In genomic region chr9:65675589-65676021, GRCh38 we compare ENCODE assay signal across 8 cellular contexts. TPM values are rescaled to one million over a fixed set of nuclear protein-coding genes. Genes with fewer than 3 reads are reported as not detected.
DNase-seq lines count a peak whose midpoint lies in the region; ATAC-seq, FAIRE-seq and TF ChIP-seq lines count a peak whose summit lies in the region.
"Not testable (repeated sequence)": the region's sequence is repeated elsewhere in the genome, so short reads cannot be mapped to it uniquely, and the experiment has no call there.

TSS of gene ZNG1E (plus strand) at chr9:65675928. CDS start at chr9:65675977, 49 bp downstream.

- H3K4me2 ChIP-seq in GM12878 (ENCODE audit: control insufficient read depth, insufficient read depth) = peak within 1 kb of the TSS; percentile 55; the same call in 1 of the 2 replicates
- H3K4me2 ChIP-seq in mesendoderm (ENCODE audit: low read length) = not testable (repeated sequence)

- peak within 1 kb of the TSS; percentile 73 for H3K4me3 Mint-ChIP-seq in activated CD4-positive, alpha-beta memory T cell treated with anti-CD3 and anti-CD28 coated beads for 36 hours

- 0 out of 2 replicates have a peak, but pooled peaks have one; percentile 45 for TF ChIP-seq POLR2A in GM12878 (IDR thresholded peaks at IDR 0.05; ENCODE audit: low read depth, low read length)

- not testable (repeated sequence) for H3K23ac ChIP-seq in mesendoderm (ENCODE audit: low read length)

- not testable (repeated sequence) for H4K20me1 ChIP-seq in GM12878 (ENCODE audit: control insufficient read depth, insufficient read depth)

- intact Hi-C loops in activated CD4-positive, alpha-beta memory T cell treated with anti-CD3 and anti-CD28 coated beads for 36 hours (cut with micrococcal nuclease); GM12878 (cut with micrococcal nuclease; ENCODE audit: unreplicated experiment): not testable (repeated sequence)

- H3K27me3 ChIP-seq in GM12878 (replicated peaks in 1 of 2; ENCODE audit: control insufficient read depth in 2 of 2, insufficient read depth in 2 of 2, low read length in 1 of 2); mesendoderm (ENCODE audit: insufficient read depth, low read length, poor library complexity); small intestine (ENCODE audit: control insufficient read depth in 2 of 2, insufficient read depth in 2 of 2, low read length in 2 of 2); thoracic aorta (replicated peaks; ENCODE audit: insufficient read depth): not testable (repeated sequence)

- H3K36me3 ChIP-seq in GM12878 (ENCODE audit: control insufficient read depth in 2 of 2, insufficient read depth in 2 of 2, low read length in 1 of 2); mesendoderm (ENCODE audit: control insufficient read depth, insufficient read depth, low read length); small intestine (ENCODE audit: control insufficient read depth in 2 of 2, insufficient read depth in 2 of 2, low read length in 2 of 2); thoracic aorta: not testable (repeated sequence)

- H3K79me2 ChIP-seq in GM12878 (ENCODE audit: control insufficient read depth, insufficient read depth, low read length); mesendoderm (ENCODE audit: control insufficient read depth, insufficient read depth, low read length): not testable (repeated sequence)

- not testable (repeated sequence) for FAIRE-seq in GM12878 (lab: Jason Lieb, UNC); small intestine (lab: Jason Lieb, UNC)

- H3K4ac ChIP-seq in mesendoderm (ENCODE audit: low read depth, low read length) = not testable (repeated sequence)

- not testable (repeated sequence) for H3K27ac ChIP-seq in GM12878 (ENCODE audit: control insufficient read depth, insufficient read depth); mesendoderm (ENCODE audit: low read depth, low read length)
- H3K27ac ChIP-seq in small intestine (ENCODE audit: low read depth in 1 of 2, low read length in 1 of 2) = peak within 1 kb of the TSS; percentile 55 to 86
- peak within 1 kb of the TSS; percentile 47 to 62 for H3K27ac ChIP-seq in thoracic aorta

- H3K4me1 ChIP-seq in GM12878 (ENCODE audit: control insufficient read depth, insufficient read depth, low read length); mesendoderm (ENCODE audit: control insufficient read depth, low read depth, low read length); small intestine (ENCODE audit: control insufficient read depth in 2 of 2, insufficient read depth in 1 of 2, low read depth in 1 of 2, low read length in 1 of 2); thoracic aorta (ENCODE audit: control insufficient read depth in 1 of 2, low read depth in 2 of 2): not testable (repeated sequence)

- not testable (repeated sequence) for TF ChIP-seq EP300 in GM12878 (IDR thresholded peaks at IDR 0.05; ENCODE audit: borderline replicate concordance in 1 of 2, control insufficient read depth in 1 of 2, low read depth in 2 of 2, low read length in 2 of 2)

- H2BK15ac ChIP-seq in mesendoderm (replicated peaks; ENCODE audit: low read depth) = not testable (repeated sequence)

- not testable (repeated sequence) for H4K8ac ChIP-seq in mesendoderm (ENCODE audit: low read depth, low read length)

- not testable (repeated sequence) for ATAC-seq in GM12878; thoracic aorta (ENCODE audit: insufficient number of reproducible peaks, low FRiP score, low read depth)

- TF ChIP-seq CTCF in GM10266 (IDR thresholded peaks at IDR 0.05; ENCODE audit: control insufficient read depth, insufficient read depth, low read depth, missing control alignments); GM12878 (IDR thresholded peaks at IDR 0.05 in 2 of 3, conservative IDR thresholded peaks at IDR 0.05 in 1 of 3; ENCODE audit: control insufficient read depth in 2 of 3, extremely low read depth in 1 of 3, insufficient read depth in 1 of 3, low read depth in 3 of 3, low read length in 3 of 3); thoracic aorta (IDR thresholded peaks at IDR 0.05): not testable (repeated sequence)

- H3K9me3 Mint-ChIP-seq in activated CD4-positive, alpha-beta memory T cell treated with anti-CD3 and anti-CD28 coated beads for 36 hours = not testable (repeated sequence)

- not testable (repeated sequence) for H2BK5ac ChIP-seq in mesendoderm (ENCODE audit: low read length)

- under 1% methylated on average over 19 of the region's 33 CpGs for WGBS in GM12878 (ENCODE audit: insufficient coverage, insufficient replicate concordance, low lambda C conversion rate, missing lambda C conversion rate)
- no CpG with 5 or more reads among the region's 33 CpGs for WGBS in mesendoderm (ENCODE audit: extremely low coverage, insufficient coverage, low lambda C conversion rate)
- 0 to 2% (median 1%) methylated on average over 3 to 24 of the region's 33 CpGs for WGBS in small intestine, 3 donors

- POLR2A ChIA-PET in activated CD4-positive, alpha-beta memory T cell treated with anti-CD3 and anti-CD28 coated beads for 36 hours (lab: Charles Lee); GM12878 (lab: Charles Lee): not testable (repeated sequence)

- H3K4me3 ChIP-seq in GM12878 (peak within 1 kb of the TSS; percentile 69; the same call in 1 of the 2 replicates), small intestine (ENCODE audit: low read depth in 1 of 2, low read length in 2 of 2) (peak within 1 kb of the TSS in 1 of 2 donors; percentile 33), thoracic aorta (peak within 1 kb of the TSS; percentile 73)
- H3K4me3 ChIP-seq in mesendoderm (ENCODE audit: low read length) = not testable (repeated sequence)

- H3K9me3 ChIP-seq in GM12878 (replicated peaks; ENCODE audit: control insufficient read depth, insufficient read depth, low read length); small intestine (ENCODE audit: control insufficient read depth, low read depth); thoracic aorta: not testable (repeated sequence)

- H3K27ac Mint-ChIP-seq in activated CD4-positive, alpha-beta memory T cell treated with anti-CD3 and anti-CD28 coated beads for 36 hours = peak within 1 kb of the TSS; percentile 78

- H3K27me3 Mint-ChIP-seq in activated CD4-positive, alpha-beta memory T cell treated with anti-CD3 and anti-CD28 coated beads for 36 hours = not testable (repeated sequence)

- not testable (repeated sequence) for H3K79me1 ChIP-seq in mesendoderm (ENCODE audit: low read length)

- SMC1A ChIA-PET in GM12878 (lab: Charles Lee; ENCODE audit: uncharacterized antibody, unreplicated experiment) = not testable (repeated sequence)

- H3K56ac ChIP-seq in mesendoderm (ENCODE audit: low read length) = peak within 1 kb of the TSS; percentile 49

- not testable (repeated sequence) for H2BK120ac ChIP-seq in mesendoderm (ENCODE audit: low read depth, low read length)

- CTCF ChIA-PET in activated CD4-positive, alpha-beta memory T cell treated with anti-CD3 and anti-CD28 coated beads for 36 hours (lab: Charles Lee); GM12878 (lab: Yijun Ruan, JAX): not testable (repeated sequence)

- not testable (repeated sequence) for H2AK5ac ChIP-seq in mesendoderm (ENCODE audit: low read length)

- in situ Hi-C loops in GM12878 (cut with MboI) = not testable (repeated sequence)

- DNase-seq in GM10266 (ENCODE audit: extremely low spot score) (peak; percentile 1), GM12878 (ENCODE audit: low read depth, low spot score) (peak; percentile 34), foreskin melanocyte (peak; percentile 14), mesendoderm (peak; percentile 84), small intestine (peak; percentile 67)
- DNase-seq in NCI-H460 (ENCODE audit: extremely low read depth, low read depth); thoracic aorta (ENCODE audit: low spot score): not testable (repeated sequence)
- DNase-seq in activated CD4-positive, alpha-beta memory T cell treated with anti-CD3 and anti-CD28 coated beads for 36 hours = peak; percentile 69

- RAD21 ChIA-PET in GM12878 (lab: Charles Lee; ENCODE audit: unreplicated experiment) = not testable (repeated sequence)

- not testable (repeated sequence) for BruUV-seq in GM12878 (replicated peaks; lab: Mats Ljungman, UMichigan)

- H3K9ac ChIP-seq in GM12878 (ENCODE audit: control insufficient read depth, insufficient read depth, low read length); mesendoderm (ENCODE audit: low read length): not testable (repeated sequence)

- H3K4me1 Mint-ChIP-seq in activated CD4-positive, alpha-beta memory T cell treated with anti-CD3 and anti-CD28 coated beads for 36 hours (ENCODE audit: low read depth) = not testable (repeated sequence)

- H3K36me3 Mint-ChIP-seq in activated CD4-positive, alpha-beta memory T cell treated with anti-CD3 and anti-CD28 coated beads for 36 hours = not testable (repeated sequence)

- H4K5ac ChIP-seq in mesendoderm (ENCODE audit: low read length) = not testable (repeated sequence)

- peak; percentile 16; the same call in 1 of the 2 replicates for TF ChIP-seq RAD21 in GM12878 (IDR thresholded peaks at IDR 0.05; ENCODE audit: insufficient read depth, low read depth, low read length)

- not testable (repeated sequence) for H3K18ac ChIP-seq in mesendoderm (ENCODE audit: low read length)

- peak within 1 kb of the TSS; percentile 74 for H2AFZ ChIP-seq in GM12878 (ENCODE audit: control insufficient read depth, low read depth, low read length)

RNA-seq across cellular contexts. Expression of gene ZNG1E, which starts in this region (rescaled TPM):
- 63.4 and 69.1 TPM in 2 replicates for total RNA-seq in NCI-H460 (2014; rRNA removed; shearing (Covaris generic))
- 81.6 and 90.4 TPM in 2 replicates for polyA plus RNA-seq in NCI-H460 (2014; cell fraction: nucleus; rRNA removed)
- 10 to 100 TPM; 34.5 to 38.4 TPM for total RNA-seq in activated CD4-positive, alpha-beta memory T cell treated with anti-CD3 and anti-CD28 coated beads for 36 hours
- total RNA-seq in GM12878 (2013; cell fraction: nucleolus; rRNA removed) = 643 and 692 TPM in 2 replicates
- 75.4 and 84.5 TPM in 2 replicates for total RNA-seq in GM12878 (2014; rRNA removed)
- 118 and 124 TPM in 2 replicates for total RNA-seq in GM12878 (2014; rRNA removed; fragmentation: Illumina TruSeq; extraction: Trizol)
- 54.8 and 73.2 TPM in 2 replicates for total RNA-seq in GM12878 (2021)
- 55.0 TPM for polyA plus RNA-seq in GM12878 (2011; ENCODE audit: low read depth)
- polyA plus RNA-seq in GM12878 (2011; rRNA removed) = 116 and 156 TPM in 2 replicates
- 27.3 and 28.2 TPM in 2 replicates for polyA plus RNA-seq in GM12878 (2011; cell fraction: cytosol; rRNA removed)
- polyA plus RNA-seq in GM12878 (2011; cell fraction: nucleus; rRNA removed) = 166 and 184 TPM in 2 replicates
- 56.3 and 69.0 TPM in 2 replicates for polyA plus RNA-seq in GM12878 (2012)
- 88.1 and 112 TPM in 2 replicates for polyA plus RNA-seq in GM12878 (2014; fragmentation: Illumina TruSeq; extraction: Trizol)
- polyA plus RNA-seq in GM12878 (2014; fragmentation: Nextera tagmentation; extraction: Ambion mirVana) = 100 to 1,000 TPM; 169 to 182 TPM
- 73.2 and 83.3 TPM in 2 replicates for polyA plus RNA-seq in GM12878 (2014; rRNA removed)
- 100 to 1,000 TPM; 169 to 170 TPM for polyA plus RNA-seq in GM12878 (2016; fragmentation: Nextera tagmentation; extraction: Ambion mirVana)
- polyA minus RNA-seq in GM12878 (2011; rRNA and poly(A)+ RNA removed) = 76.4 and 95.0 TPM in 2 replicates
- 18.7 and 22.6 TPM in 2 replicates for polyA minus RNA-seq in GM12878 (2011; cell fraction: cytosol; rRNA and poly(A)+ RNA removed)
- 183 and 313 TPM in 2 replicates for polyA minus RNA-seq in GM12878 (2011; cell fraction: nucleus; rRNA and poly(A)+ RNA removed)
- polyA plus RNA-seq in mesendoderm (2013, experiment 1 of 2) = 26.1 TPM
- 22.9 TPM for polyA plus RNA-seq in mesendoderm (2013, experiment 2 of 2)
- polyA plus RNA-seq in small intestine = 100 to 1,000 TPM in 1 of 3 donors, 10 to 100 TPM in 2; 43.8 to 124 (median 73.0) TPM
- 10 to 100 TPM; 34.8 to 55.0 TPM for total RNA-seq in thoracic aorta
